In genomic region chr6:106516629-106517028, GRCh38 we compare ENCODE assay signal across 13 cellular contexts.
DNase-seq lines count a peak whose midpoint lies in the region; ATAC-seq and TF ChIP-seq lines count a peak whose summit lies in the region.
"Had no signal": no experiment of that assay in that cellular context is flagged by ENCODE, and none has a peak within 500 bp of the region (broad histone marks: within the 10 kb centered on the region; RNA-seq: fewer than 3 reads in every experiment).

No MANE protein-coding gene starts in this region.

- H3K27me3 ChIP-seq in BLaER1: peaks cover 38% of the 10 kb centered on the region
- no peaks in the 10 kb centered on the region for H3K27me3 ChIP-seq in tibial nerve

- DNase-seq in RWPE1 (ENCODE audit: low spot score) (no peak), COLO829 (ENCODE audit: low spot score) (no peak), Ammon's horn (ENCODE audit: low spot score) (no peak), tibial nerve (ENCODE audit: low spot score in 2 of 2) (no peak), SKM-1 treated with dmso at 0.1 percent for 144 hours (lab: John Stamatoyannopoulos, UW; ENCODE audit: unreplicated experiment) (no peak)
- no peak for DNase-seq in central memory CD8-positive, alpha-beta T cell (ENCODE audit: low spot score in 2 of 2)
- DNase-seq: effector CD8-positive, alpha-beta T cell; NCI-H2171 treated with DMSO at 0.1 percent for 48 hours; stimulated activated CD4-positive, alpha-beta T cell treated with anti-CD3 and anti-CD28 coated beads, Interleukin-1b, Interleukin-23, amount 100 ng/mL, for 48 hours; stimulated activated naive CD4-positive, alpha-beta T cell had no signal

- H3K4me1 ChIP-seq in BLaER1: peaks cover 63% of the 10 kb centered on the region
- peaks cover 0 to 52% (median 6%) of the 10 kb centered on the region in 4 donors for H3K4me1 ChIP-seq in tibial nerve

- TF ChIP-seq CTCF in RWPE1 (conservative IDR thresholded peaks at IDR 0.05; ENCODE audit: low read depth) (no peak), tibial nerve (IDR thresholded peaks at IDR 0.05) (no peak)

- TF ChIP-seq POLR2A in tibial nerve (IDR thresholded peaks at IDR 0.05): no peak

- H3K27me3 Mint-ChIP-seq in central memory CD8-positive, alpha-beta T cell: no peaks in the 10 kb centered on the region

- CTCF ChIA-PET in RWPE1 (lab: Yijun Ruan, JAX): no interaction called here

- H3K27ac Mint-ChIP-seq in central memory CD8-positive, alpha-beta T cell (ENCODE audit: low read depth): peak overlapping the region; percentile 88

- H3K27ac ChIP-seq in BLaER1: no peak overlapping the region
- H3K27ac ChIP-seq in RWPE1: peak overlapping the region; percentile 58
- no peak overlapping the region for H3K27ac ChIP-seq in tibial nerve

- no peaks in the 10 kb centered on the region for H3K9me3 Mint-ChIP-seq in central memory CD8-positive, alpha-beta T cell

- H3K4me3 Mint-ChIP-seq in central memory CD8-positive, alpha-beta T cell: peak overlapping the region; percentile 54

- H3K4me1 Mint-ChIP-seq in central memory CD8-positive, alpha-beta T cell: peaks cover 59% of the 10 kb centered on the region

- H3K9me3 ChIP-seq in BLaER1: no peaks in the 10 kb centered on the region
- no peaks in the 10 kb centered on the region for H3K9me3 ChIP-seq in tibial nerve

- 45 to 51% methylated on average over 4 of the region's 4 CpGs for WGBS in tibial nerve, 2 donors

- TF ChIP-seq EP300 in tibial nerve (IDR thresholded peaks at IDR 0.05): no peak

- no peak overlapping the region for H3K9ac ChIP-seq in BLaER1

- peaks cover 26% of the 10 kb centered on the region for H3K36me3 Mint-ChIP-seq in central memory CD8-positive, alpha-beta T cell (ENCODE audit: insufficient read depth)

- POLR2A ChIA-PET in RWPE1 (lab: Yijun Ruan, JAX; ENCODE audit: low non-redundant PET): no interaction called here

- H3K4me3 ChIP-seq in BLaER1: no peak overlapping the region
- H3K4me3 ChIP-seq in GM08714 (ENCODE audit: low read length): peak overlapping the region; percentile 54; the same call in 1 of the 2 replicates
- no peak overlapping the region for H3K4me3 ChIP-seq in tibial nerve

- peaks cover 22% of the 10 kb centered on the region for H4K20me1 ChIP-seq in BLaER1

- no peaks in the 10 kb centered on the region for H3K36me3 ChIP-seq in BLaER1
- H3K36me3 ChIP-seq in tibial nerve: peaks cover 0 to 6% (median 0%) of the 10 kb centered on the region in 3 donors

- no peak for ATAC-seq in central memory CD8-positive, alpha-beta T cell (replicated peaks; ENCODE audit: extremely low read depth, poor library complexity, severe bottlenecking)
- ATAC-seq: Right ventricle myocardium inferior had no signal

- H3K4me2 ChIP-seq in BLaER1: peak overlapping the region; percentile 51
